8 cellular contexts compared by ENCODE assay signal in the genomic region with DNA sequence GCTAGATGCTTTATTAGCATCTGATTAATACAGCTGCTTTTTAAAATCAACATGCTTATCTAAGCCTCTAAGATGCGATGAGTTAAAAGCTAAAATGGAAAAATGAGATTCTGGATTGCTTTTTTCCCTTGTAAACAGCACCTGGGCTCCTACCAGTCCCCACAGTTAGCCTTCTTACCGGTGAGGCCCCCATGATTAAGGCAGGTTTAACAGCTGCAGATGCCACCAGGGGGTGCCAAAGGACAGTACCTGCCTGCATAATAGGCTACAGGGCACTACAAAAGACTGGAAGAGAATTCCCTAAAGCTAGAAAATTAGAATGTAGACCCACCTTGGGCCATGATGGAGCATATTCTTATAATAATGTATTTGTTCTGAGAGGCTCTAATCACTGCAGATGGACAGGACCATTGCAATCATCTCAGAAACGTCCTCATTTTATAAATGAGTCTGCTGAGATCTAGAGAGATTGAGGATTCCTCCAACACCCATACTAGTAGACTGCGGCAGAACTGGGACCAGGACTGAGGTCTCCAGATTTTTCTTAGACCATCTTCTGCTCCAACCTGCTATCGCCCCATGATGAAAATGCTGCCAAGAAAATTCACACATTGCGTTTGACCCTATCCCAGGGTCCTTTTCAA.
DNase-seq lines count a peak whose midpoint lies in the region; ATAC-seq and TF ChIP-seq lines count a peak whose summit lies in the region.

No MANE protein-coding gene starts in this region.

- ATAC-seq in GM18861 (IDR thresholded peaks at IDR 0.05; ENCODE audit: unreplicated experiment), result peak; percentile 79
- peak; percentile 74 for ATAC-seq in HG03103 (IDR thresholded peaks at IDR 0.05; ENCODE audit: low read depth, unreplicated experiment)

- H3K27ac ChIP-seq in dorsolateral prefrontal cortex, result peak overlapping the region in 1 of 59 donors; percentile 14

- DNase-seq in AML-193 (lab: John Stamatoyannopoulos, UW) (peak; percentile 46 to 50), NCI-H226 (peak; percentile 52), dorsolateral prefrontal cortex (peak in 8 of 10 donors; percentile 18 to 71 (median 58)), medulla oblongata (ENCODE audit: extremely low spot score) (peak; percentile 56)
- peak; percentile 27 to 28 for DNase-seq in activated CD4-positive, alpha-beta T cell treated with anti-CD3 and anti-CD28 coated beads for 4 hours
- DNase-seq in stimulated activated CD8-positive, alpha-beta memory T cell treated with anti-CD3 and anti-CD28 coated beads, Interleukin-4, amount 100 ng/mL, for 4 hours (ENCODE audit: low read depth in 2 of 2, low spot score in 1 of 2), result peak; percentile 1 to 2

- intact Hi-C loops in dorsolateral prefrontal cortex (cut with DNase I), result loop anchor here (10.0 kb wide), 1 partner anchor 552 kb away; no protein-coding TSS in a partner anchor

- H3K4me3 ChIP-seq in dorsolateral prefrontal cortex, result no peak overlapping the region

- TF ChIP-seq CTCF in dorsolateral prefrontal cortex (IDR thresholded peaks at IDR 0.05 in 54 of 56, conservative IDR thresholded peaks at IDR 0.05 in 2 of 56; ENCODE audit: low read depth in 1 of 56, partially characterized antibody in 56 of 56), result peak in 55 of 56 donors; percentile 25 to 83 (median 61)

- H3K27me3 ChIP-seq in dorsolateral prefrontal cortex, result no peaks in the 10 kb centered on the region

Comparison
In these comparisons a context has a peak if more than half of its experiments do, and no peak if none do; other contexts are left out.
1. DNase-seq: peak in every context shown above with its lines; median percentile 58 in dorsolateral prefrontal cortex; 56 in medulla oblongata; 52 in NCI-H226; 48 in AML-193; 28 in activated CD4-positive, alpha-beta T cell treated with anti-CD3 and anti-CD28 coated beads for 4 hours; 2 in stimulated activated CD8-positive, alpha-beta memory T cell treated with anti-CD3 and anti-CD28 coated beads, Interleukin-4, amount 100 ng/mL, for 4 hours.